8 cellular contexts compared by ENCODE assay signal in the genomic region with DNA sequence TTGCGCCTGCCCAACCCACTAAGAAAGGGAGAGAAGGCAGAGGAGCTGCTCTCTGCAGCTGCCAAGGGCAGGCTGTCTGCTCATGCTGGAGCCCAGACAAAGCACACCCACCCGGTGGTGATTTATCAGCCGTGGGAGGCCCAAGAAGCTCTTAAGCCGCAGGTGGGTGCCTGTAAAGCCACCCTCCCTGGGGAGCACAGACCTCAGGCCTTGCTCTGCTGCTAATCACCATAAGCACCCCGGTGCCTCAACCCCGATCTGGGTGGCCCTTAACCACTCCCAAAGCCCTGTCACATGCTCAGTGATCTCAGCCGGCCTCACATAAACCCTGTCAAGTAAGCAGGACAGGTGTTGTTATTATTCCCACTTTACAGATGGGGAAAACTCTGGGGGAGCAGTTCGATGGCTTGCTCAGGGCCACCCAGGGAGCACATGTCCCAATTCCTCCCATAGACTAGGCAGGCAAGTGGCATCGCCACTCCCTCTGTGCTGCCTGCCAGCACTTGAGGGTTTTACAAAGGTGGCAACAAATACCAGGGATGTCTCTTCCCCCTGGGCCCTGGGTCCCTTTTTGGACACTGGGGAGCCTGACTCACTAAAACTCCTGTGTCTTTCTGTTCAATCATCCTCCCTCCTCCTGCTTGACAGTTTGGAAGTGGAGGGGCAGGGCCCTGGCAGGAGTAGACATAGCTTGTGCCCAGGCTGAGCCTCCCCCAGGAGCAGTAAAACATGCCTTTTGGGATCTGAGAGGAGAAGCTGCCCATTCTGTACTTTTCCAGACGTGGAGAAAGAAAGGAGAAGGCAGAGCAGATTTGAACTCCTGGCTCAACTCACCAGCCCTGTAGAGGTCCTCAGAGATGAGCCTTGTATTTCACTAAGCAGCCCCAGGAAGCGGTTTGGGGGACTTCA.
A peak's percentile ranks its signal among the peaks of the same experiment; 100 is the strongest.
DNase-seq lines count a peak whose midpoint lies in the region; ATAC-seq and TF ChIP-seq lines count a peak whose summit lies in the region.

No MANE protein-coding gene starts in this region.

- TF ChIP-seq CTCF in RWPE2 (IDR thresholded peaks at IDR 0.05; ENCODE audit: poor library complexity, severe bottlenecking) (no peak), prostate gland (IDR thresholded peaks at IDR 0.05) (no peak)

- H3K36me3 ChIP-seq in RWPE2 (ENCODE audit: low read depth) (peaks cover 38% of the 10 kb centered on the region), prostate gland (no peaks in the 10 kb centered on the region)

- DNase-seq in RWPE2 (ENCODE audit: low spot score) (no peak), prostate gland (ENCODE audit: low spot score) (peak; percentile 53), AG08396 (ENCODE audit: low spot score) (no peak), SHP77 (lab: John Stamatoyannopoulos, UW) (no peak), HT-29 (ENCODE audit: low spot score) (no peak), NCI-H748 treated with DMSO at 0.1 percent for 48 hours (lab: John Stamatoyannopoulos, UW) (no peak)

- H3K9me3 ChIP-seq in RWPE2 (ENCODE audit: severe bottlenecking) (peaks cover 15% of the 10 kb centered on the region), prostate gland (no peaks in the 10 kb centered on the region)

- H3K4me1 ChIP-seq in RWPE2 (ENCODE audit: insufficient read depth, poor library complexity, severe bottlenecking), result peaks cover 58% of the 10 kb centered on the region
- no peaks in the 10 kb centered on the region for H3K4me1 ChIP-seq in prostate gland (replicated peaks)

- intact Hi-C loops in prostate gland (cut with DNase I), result no loop called here

- WGBS in prostate gland, result 69% methylated on average over 10 of the region's 11 CpGs

- peak; percentile 43 for ATAC-seq in GM18873 (IDR thresholded peaks at IDR 0.05; ENCODE audit: low FRiP score, unreplicated experiment)
- peak; percentile 29 for ATAC-seq in HG02870 (IDR thresholded peaks at IDR 0.05; ENCODE audit: unreplicated experiment)
- no peak for ATAC-seq in RWPE2 (ENCODE audit: low read depth)

- H3K27ac ChIP-seq in RWPE2 (ENCODE audit: poor library complexity, severe bottlenecking) (peak overlapping the region; percentile 93), prostate gland (peak overlapping the region; percentile 7 to 41)

- H3K4me3 ChIP-seq in RWPE2 (ENCODE audit: severe bottlenecking) (no peak overlapping the region), prostate gland (no peak overlapping the region)

- TF ChIP-seq POLR2A in prostate gland (IDR thresholded peaks at IDR 0.05), result no peak

- H3K27me3 ChIP-seq in RWPE2 (ENCODE audit: insufficient read depth, poor library complexity, severe bottlenecking), result no peaks in the 10 kb centered on the region
- H3K27me3 ChIP-seq in prostate gland (replicated peaks; ENCODE audit: insufficient read depth), result no peaks in the 10 kb centered on the region
